ENCODE assay signal across 9 cellular contexts in genomic region chr1:154479764-154480421, GRCh38. TPM values are rescaled to one million over a fixed set of nuclear protein-coding genes. Genes with fewer than 3 reads are reported as not detected.
DNase-seq lines count a peak whose midpoint lies in the region; ATAC-seq, FAIRE-seq and TF ChIP-seq lines count a peak whose summit lies in the region.
"Had no signal": no experiment of that assay in that cellular context is flagged by ENCODE, and none has a peak within 500 bp of the region (broad histone marks: within the 10 kb centered on the region; RNA-seq: fewer than 3 reads in every experiment).

No MANE protein-coding gene starts in this region.

- CTCF ChIA-PET in A549 (lab: Yijun Ruan, JAX): interaction anchor here (0.6 to 5.3 kb wide), 73 partner anchors 8 to 609 kb away, joined by 3 to 79 read pairs (median 4); partner anchors contain the start of genes CHRNB2, PMVK and SHE

- H3K4me2 ChIP-seq in A549: peak overlapping the region; percentile 29; the same call in 1 of the 3 replicates
- H3K4me2 ChIP-seq in skeletal muscle satellite cell (ENCODE audit: low read length): peak overlapping the region; percentile 26

- DNase-seq in A549 (ENCODE audit: low read depth in 1 of 2, low spot score in 1 of 2) (peak; percentile 86 to 93), NCI-H1694 treated with DMSO at 0.1 percent for 48 hours (lab: John Stamatoyannopoulos, UW) (peak; percentile 98), SW480 (ENCODE audit: low spot score) (peak; percentile 81), astrocyte of the hippocampus (ENCODE audit: low read depth, low spot score) (peak; percentile 92), hippocampal formation (lab: John Stamatoyannopoulos, UW) (peak; percentile 58 to 82)

- H3K27me3 ChIP-seq in skeletal muscle satellite cell (ENCODE audit: control insufficient read depth, insufficient read depth, low read length): peaks cover 4% of the 10 kb centered on the region

- H3K9me3 ChIP-seq in A549 (no peaks in the 10 kb centered on the region), skeletal muscle satellite cell (replicated peaks; ENCODE audit: low read length) (no peaks in the 10 kb centered on the region)

- 35% methylated on average over 9 of the region's 9 CpGs for WGBS in A549 (ENCODE audit: missing lambda C conversion rate)

- POLR2A ChIA-PET in A549 (lab: Yijun Ruan, JAX): interaction anchor here (1.1 to 1.7 kb wide), 2 partner anchors 67 to 457 kb away, joined by 3 to 5 read pairs; partner anchors contain the start of gene PMVK

- no peak for FAIRE-seq in A549 (lab: Jason Lieb, UNC)

- TF ChIP-seq RAD21 in A549 (conservative IDR thresholded peaks at IDR 0.05 in 1 of 2, IDR thresholded peaks at IDR 0.05 in 1 of 2): peak; percentile 95 to 97

- ATAC-seq in A549 (peak; percentile 95 to 99), GM18909 (IDR thresholded peaks at IDR 0.05; ENCODE audit: poor library complexity, unreplicated experiment) (no peak)

- TF ChIP-seq POLR2A in A549 (IDR thresholded peaks at IDR 0.05; ENCODE audit: low read length): no peak

- TF ChIP-seq EP300 in A549 (IDR thresholded peaks at IDR 0.05): no peak

- H3K4me1 ChIP-seq in A549: peaks cover 9% of the 10 kb centered on the region; the same call in 2 of the 3 replicates
- H3K4me1 ChIP-seq in skeletal muscle satellite cell (ENCODE audit: control insufficient read depth, insufficient read depth, low read length): peaks cover 6% of the 10 kb centered on the region

- H3K9ac ChIP-seq in skeletal muscle satellite cell (ENCODE audit: low read depth, low read length): peak overlapping the region; percentile 44

- H3K4me3 ChIP-seq in A549: no peak overlapping the region
- H3K4me3 ChIP-seq in skeletal muscle satellite cell (ENCODE audit: low read length): no peak overlapping the region
- H3K4me3 ChIP-seq: skin epidermis had no signal

- H3K36me3 ChIP-seq in skeletal muscle satellite cell (ENCODE audit: insufficient read depth, low read length): no peaks in the 10 kb centered on the region

- peak overlapping the region; percentile 48 to 67; a peak in 3 of 6 replicates for H3K27ac ChIP-seq in A549
- H3K27ac ChIP-seq: skin epidermis had no signal

- TF ChIP-seq CTCF in A549 (IDR thresholded peaks at IDR 0.05) (peak; percentile 94), GM12874 (IDR thresholded peaks at IDR 0.05; ENCODE audit: insufficient read depth, low read depth, low read length) (peak; percentile 73)

TF ChIP-seq in A549, 52 proteins besides CTCF, POLR2A, EP300 and RAD21:
- TF ChIP-seq RFX5 (IDR thresholded peaks at IDR 0.05) (peak; percentile 70), MAFK (IDR thresholded peaks at IDR 0.05; ENCODE audit: partially characterized antibody) (peak; percentile 100), SMC3 (IDR thresholded peaks at IDR 0.05) (peak; percentile 83)
- TF ChIP-seq, protein P1, sequence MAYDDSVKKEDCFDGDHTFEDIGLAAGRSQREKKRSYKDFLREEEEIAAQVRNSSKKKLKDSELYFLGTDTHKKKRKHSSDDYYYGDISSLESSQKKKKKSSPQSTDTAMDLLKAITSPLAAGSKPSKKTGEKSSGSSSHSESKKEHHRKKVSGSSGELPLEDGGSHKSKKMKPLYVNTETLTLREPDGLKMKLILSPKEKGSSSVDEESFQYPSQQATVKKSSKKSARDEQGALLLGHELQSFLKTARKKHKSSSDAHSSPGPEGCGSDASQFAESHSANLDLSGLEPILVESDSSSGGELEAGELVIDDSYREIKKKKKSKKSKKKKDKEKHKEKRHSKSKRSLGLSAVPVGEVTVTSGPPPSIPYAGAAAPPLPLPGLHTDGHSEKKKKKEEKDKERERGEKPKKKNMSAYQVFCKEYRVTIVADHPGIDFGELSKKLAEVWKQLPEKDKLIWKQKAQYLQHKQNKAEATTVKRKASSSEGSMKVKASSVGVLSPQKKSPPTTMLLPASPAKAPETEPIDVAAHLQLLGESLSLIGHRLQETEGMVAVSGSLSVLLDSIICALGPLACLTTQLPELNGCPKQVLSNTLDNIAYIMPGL (CRISPR knock-in tag; IDR thresholded peaks at IDR 0.05; ENCODE audit: borderline replicate concordance): no peak

RNA-seq across cellular contexts. Expression of gene TDRD10, which starts 22.1 kb away (rescaled TPM):
- polyA plus RNA-seq in A549 (2011; rRNA removed) (0.04 TPM in 1 of 2 replicates, not detected in the other), A549 (2017; fragmentation: RNase III; extraction: RNeasy Plus Mini Kit Qiagen cat#74134 plus additional on column Dnase treatment) (not detected in 3 replicates)
- polyA plus RNA-seq in A549 (2012; cell fraction: cytosol; rRNA removed): 0.01 and 0.04 TPM in 2 replicates
- polyA plus RNA-seq in A549 (2012; cell fraction: nucleus; rRNA removed): 0.10 TPM in 1 of 2 replicates, not detected in the other
- polyA minus RNA-seq in A549 (2011; rRNA and poly(A)+ RNA removed): not detected in 2 replicates
- not detected in 2 replicates for total RNA-seq in skeletal muscle satellite cell (2012; rRNA removed)

RNA-seq across cellular contexts. Expression of gene SHE, which starts 22.3 kb away (rescaled TPM):
- 0.01 and 0.03 TPM in 2 replicates for polyA plus RNA-seq in A549 (2011; rRNA removed)
- polyA plus RNA-seq in A549 (2012; cell fraction: cytosol; rRNA removed): 0.01 TPM in 1 of 2 replicates, not detected in the other
- polyA plus RNA-seq in A549 (2012; cell fraction: nucleus; rRNA removed): not detected in 2 replicates
- polyA plus RNA-seq in A549 (2017; fragmentation: RNase III; extraction: RNeasy Plus Mini Kit Qiagen cat#74134 plus additional on column Dnase treatment): 0.01 TPM in 1 of 3 replicates, not detected in the others
- not detected in 2 replicates for polyA minus RNA-seq in A549 (2011; rRNA and poly(A)+ RNA removed)
- under 0.01 TPM in 2 replicates for total RNA-seq in skeletal muscle satellite cell (2012; rRNA removed)
